Comparison of ENCODE assay signal across 35 cellular contexts in the genomic region with DNA sequence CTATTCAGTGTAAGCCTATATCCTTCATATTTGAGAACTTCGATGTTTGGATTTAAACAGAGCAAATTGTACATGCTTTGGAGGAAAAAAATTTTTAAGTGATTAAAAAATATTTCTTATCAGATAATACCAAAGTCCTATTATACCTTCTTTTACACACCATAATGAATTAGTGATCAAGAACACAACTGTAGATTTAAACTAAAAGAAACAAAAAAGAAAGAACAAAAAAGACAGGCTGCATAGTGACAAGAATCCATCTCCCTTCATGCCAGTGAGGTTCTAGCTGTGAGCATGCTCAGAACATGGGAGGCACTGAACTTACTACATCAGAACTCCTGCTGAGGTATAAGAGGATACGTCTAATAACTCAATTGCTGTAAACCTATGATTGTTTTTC. TPM values are rescaled to one million over a fixed set of nuclear protein-coding genes. Genes with fewer than 3 reads are reported as not detected.
"Had no signal": no experiment of that assay in that cellular context is flagged by ENCODE, and none has a peak within 500 bp of the region (broad histone marks: within the 10 kb centered on the region; RNA-seq: fewer than 3 reads in every experiment).

A gene with protein sequence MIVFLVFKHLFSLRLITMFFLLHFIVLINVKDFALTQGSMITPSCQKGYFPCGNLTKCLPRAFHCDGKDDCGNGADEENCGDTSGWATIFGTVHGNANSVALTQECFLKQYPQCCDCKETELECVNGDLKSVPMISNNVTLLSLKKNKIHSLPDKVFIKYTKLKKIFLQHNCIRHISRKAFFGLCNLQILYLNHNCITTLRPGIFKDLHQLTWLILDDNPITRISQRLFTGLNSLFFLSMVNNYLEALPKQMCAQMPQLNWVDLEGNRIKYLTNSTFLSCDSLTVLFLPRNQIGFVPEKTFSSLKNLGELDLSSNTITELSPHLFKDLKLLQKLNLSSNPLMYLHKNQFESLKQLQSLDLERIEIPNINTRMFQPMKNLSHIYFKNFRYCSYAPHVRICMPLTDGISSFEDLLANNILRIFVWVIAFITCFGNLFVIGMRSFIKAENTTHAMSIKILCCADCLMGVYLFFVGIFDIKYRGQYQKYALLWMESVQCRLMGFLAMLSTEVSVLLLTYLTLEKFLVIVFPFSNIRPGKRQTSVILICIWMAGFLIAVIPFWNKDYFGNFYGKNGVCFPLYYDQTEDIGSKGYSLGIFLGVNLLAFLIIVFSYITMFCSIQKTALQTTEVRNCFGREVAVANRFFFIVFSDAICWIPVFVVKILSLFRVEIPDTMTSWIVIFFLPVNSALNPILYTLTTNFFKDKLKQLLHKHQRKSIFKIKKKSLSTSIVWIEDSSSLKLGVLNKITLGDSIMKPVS (plus strand): TSS at position 301 of the 400 bp plus-strand sequence. CDS start 87 bp downstream, at position 388.

- H2AFZ ChIP-seq: parathyroid adenoma had no signal

- H3K4me1 ChIP-seq: parathyroid adenoma, right atrium auricular region, transverse colon, upper lobe of right lung, uterus had no signal

- DNase-seq: dermis blood vessel endothelial cell; effector memory CD4-positive, alpha-beta T cell; foreskin melanocyte; glutamatergic neuron; heart right ventricle; hippocampal formation; islet precursor cell; kidney glomerular epithelial cell; left ventricle myocardium superior; lower lobe of right lung; naive thymus-derived CD8-positive, alpha-beta T cell; occipital lobe; stimulated activated CD4-positive, alpha-beta T cell treated with anti-CD3 and anti-CD28 coated beads, Interleukin-12 subunit alpha, Interleukin-12 subunit beta, amount 100 ng/mL, for 4 hours; stimulated activated CD4-positive, alpha-beta T cell treated with anti-CD3 and anti-CD28 coated beads, Interleukin-1b, Interleukin-23, amount 100 ng/mL, for 48 hours; stimulated activated CD4-positive, alpha-beta T cell treated with anti-CD3 and anti-CD28 coated beads, Interleukin-4, amount 100 ng/mL, for 1 hour; stimulated activated CD8-positive, alpha-beta memory T cell treated with anti-CD3 and anti-CD28 coated beads, Interleukin-4, amount 100 ng/mL, for 48 hours; stimulated activated naive CD4-positive, alpha-beta T cell; stimulated activated naive CD8-positive, alpha-beta T cell treated with anti-CD3 and anti-CD28 coated beads, Interleukin-15, amount 100 ng/mL, for 72 hours; transverse colon; upper lobe of right lung; uterus had no signal

- H3K27ac ChIP-seq: coronary artery, esophagus muscularis mucosa, heart right ventricle, lower lobe of right lung, parathyroid adenoma, right atrium auricular region, suprapubic skin, transverse colon, upper lobe of right lung, uterus had no signal

- H3K4me3 Mint-ChIP-seq: naive thymus-derived CD8-positive, alpha-beta T cell; stimulated activated naive CD8-positive, alpha-beta T cell treated with anti-CD3 and anti-CD28 coated beads, Interleukin-15, amount 100 ng/mL, for 72 hours had no signal

- H3K36me3 Mint-ChIP-seq: naive thymus-derived CD8-positive, alpha-beta T cell had no signal

- H3K4me2 ChIP-seq: smooth muscle cell had no signal

- H3K9ac ChIP-seq: parathyroid adenoma had no signal

- H3K4me3 ChIP-seq: coronary artery, esophagus muscularis mucosa, heart right ventricle, lower lobe of right lung, right atrium auricular region, smooth muscle cell, suprapubic skin, transverse colon, upper lobe of right lung, uterus had no signal

- H3K79me2 ChIP-seq: parathyroid adenoma had no signal

- H3K9me3 ChIP-seq: esophagus muscularis mucosa, heart right ventricle, lower lobe of right lung, right atrium auricular region, suprapubic skin, transverse colon, upper lobe of right lung, uterus had no signal

- H3K27me3 ChIP-seq: esophagus muscularis mucosa, right atrium auricular region, suprapubic skin, upper lobe of right lung, uterus had no signal

- H3K27ac Mint-ChIP-seq: naive thymus-derived CD8-positive, alpha-beta T cell; progenitor cell of endocrine pancreas; stimulated activated naive CD8-positive, alpha-beta T cell treated with anti-CD3 and anti-CD28 coated beads, Interleukin-15, amount 100 ng/mL, for 72 hours had no signal

- H3K36me3 ChIP-seq: esophagus muscularis mucosa, heart right ventricle, lower lobe of right lung, right atrium auricular region, suprapubic skin, transverse colon, upper lobe of right lung, uterus had no signal

- H3K9me3 Mint-ChIP-seq: naive thymus-derived CD8-positive, alpha-beta T cell; stimulated activated naive CD8-positive, alpha-beta T cell treated with anti-CD3 and anti-CD28 coated beads, Interleukin-15, amount 100 ng/mL, for 72 hours had no signal

RNA-seq across cellular contexts. Expression of the gene that starts here (rescaled TPM):
- total RNA-seq: dermis blood vessel endothelial cell; endothelial cell of umbilical vein; epithelial cell of proximal tubule; heart right ventricle; left ventricle myocardium superior; lower lobe of right lung; mesenteric fat pad; myocyte; naive thymus-derived CD8-positive, alpha-beta T cell; occipital lobe; progenitor cell of endocrine pancreas; right atrium auricular region; sciatic nerve; smooth muscle cell; transverse colon; upper lobe of right lung had no signal
- polyA plus RNA-seq: endothelial cell of umbilical vein; naive thymus-derived CD8-positive, alpha-beta T cell; neural cell; smooth muscle cell; thymus had no signal
